In the genomic region with DNA sequence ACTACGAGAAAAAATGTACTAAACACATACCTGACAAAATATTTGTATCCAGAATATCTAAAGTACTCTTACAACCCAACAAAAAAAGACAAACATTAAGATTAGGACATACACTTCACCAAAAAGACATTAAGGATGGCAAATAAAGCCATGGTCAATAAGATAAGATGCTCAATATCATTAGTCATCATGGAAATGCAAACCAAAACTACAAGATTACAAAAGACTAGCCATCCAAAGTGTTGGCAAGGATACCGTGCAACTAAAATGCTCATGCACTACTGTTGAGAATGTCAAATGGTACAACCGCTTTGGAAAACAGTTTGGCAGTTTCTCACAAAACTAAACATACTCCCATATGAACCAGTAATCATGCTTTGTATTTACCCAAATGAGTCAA, we compare ENCODE assay signal across 21 cellular contexts. TPM values are rescaled to one million over a fixed set of nuclear protein-coding genes. Genes with fewer than 3 reads are reported as not detected.
DNase-seq lines count a peak whose midpoint lies in the region; ATAC-seq, FAIRE-seq and TF ChIP-seq lines count a peak whose summit lies in the region.
"Had no signal": no experiment of that assay in that cellular context is flagged by ENCODE, and none has a peak within 500 bp of the region (broad histone marks: within the 10 kb centered on the region; RNA-seq: fewer than 3 reads in every experiment).

No MANE protein-coding gene starts in this region.

- H2BK5ac ChIP-seq in mesenchymal stem cell (ENCODE audit: low read depth, low read length, poor library complexity, severe bottlenecking), result no peak overlapping the region

- H3K9ac ChIP-seq in astrocyte (ENCODE audit: low read length) (no peak overlapping the region), mesenchymal stem cell (ENCODE audit: low read length) (no peak overlapping the region)
- H3K9ac ChIP-seq: SK-N-SH had no signal

- no peaks in the 10 kb centered on the region for H3K9me3 Mint-ChIP-seq in astrocyte (ENCODE audit: unreplicated experiment)
- H3K9me3 Mint-ChIP-seq: CD8-positive, alpha-beta T cell had no signal

- H2BK15ac ChIP-seq in mesenchymal stem cell (ENCODE audit: low read depth, poor library complexity, severe bottlenecking), result no peak overlapping the region

- H3K27ac ChIP-seq in astrocyte (ENCODE audit: low read depth, low read length), result no peak overlapping the region
- H3K27ac ChIP-seq in mesenchymal stem cell (ENCODE audit: low read length, poor library complexity, severe bottlenecking), result no peak overlapping the region
- no peak overlapping the region for H3K27ac ChIP-seq in esophagus muscularis mucosa (replicated peaks in 1 of 4)
- H3K27ac ChIP-seq: 22Rv1, HL-60 had no signal

- H2BK120ac ChIP-seq in mesenchymal stem cell (ENCODE audit: low read depth, low read length), result no peak overlapping the region

- no peak for TF ChIP-seq EP300 in esophagus muscularis mucosa (IDR thresholded peaks at IDR 0.05)

- H3K4me1 Mint-ChIP-seq in astrocyte (ENCODE audit: low read depth, unreplicated experiment), result peaks cover 13% of the 10 kb centered on the region

- H3K4me3 ChIP-seq in astrocyte (ENCODE audit: insufficient read depth, low read depth, low read length) (no peak overlapping the region), fibroblast of the aortic adventitia (ENCODE audit: low read depth, low read length) (no peak overlapping the region), mesenchymal stem cell (ENCODE audit: insufficient read depth in 1 of 2, low read depth in 1 of 2, low read length in 2 of 2) (no peak overlapping the region), esophagus muscularis mucosa (no peak overlapping the region)
- H3K4me3 ChIP-seq: HAP-1 had no signal

- peak; percentile 80 for FAIRE-seq in astrocyte (lab: Jason Lieb, UNC)
- FAIRE-seq: HTR-8/SVneo had no signal

- no peaks in the 10 kb centered on the region for H3K27me3 Mint-ChIP-seq in astrocyte (ENCODE audit: low read depth, unreplicated experiment)

- peaks cover 65% of the 10 kb centered on the region for H4K20me1 ChIP-seq in astrocyte (ENCODE audit: insufficient read depth, low read length)

- H3K27ac Mint-ChIP-seq in astrocyte (ENCODE audit: unreplicated experiment), result no peak overlapping the region
- H3K27ac Mint-ChIP-seq: CD8-positive, alpha-beta T cell had no signal

- no peaks in the 10 kb centered on the region for H3K36me3 Mint-ChIP-seq in astrocyte (ENCODE audit: low read depth, unreplicated experiment)

- DNase-seq in DMS53 (lab: John Stamatoyannopoulos, UW), result peak; percentile 14
- no peak for DNase-seq in DMS53 treated with DMSO at 0.1 percent for 48 hours (lab: John Stamatoyannopoulos, UW; ENCODE audit: unreplicated experiment)
- peak; percentile 17 for DNase-seq in astrocyte (ENCODE audit: low read depth)
- DNase-seq in fibroblast of the aortic adventitia (ENCODE audit: low read depth), result peak; percentile 27
- peak; percentile 8 for DNase-seq in mesenchymal stem cell
- no peak for DNase-seq in esophagus muscularis mucosa (ENCODE audit: extremely low spot score)
- no peak for DNase-seq in SHP77 treated with DMSO at 0.1 percent for 48 hours (lab: John Stamatoyannopoulos, UW)
- DNase-seq: BE2C; CD8-positive, alpha-beta T cell; MV-4-11; NCI-H1417 treated with DMSO at 0.1 percent for 48 hours; NCI-H2029 treated with DMSO at 0.1 percent for 48 hours; NCI-H524; SK-N-SH had no signal

- 99% methylated on average over 3 of the region's 3 CpGs for WGBS in mesenchymal stem cell
- 86% methylated on average over 3 of the region's 3 CpGs for WGBS in esophagus muscularis mucosa

- no peaks in the 10 kb centered on the region for H3K36me3 ChIP-seq in astrocyte (ENCODE audit: insufficient read depth, low read length)
- H3K36me3 ChIP-seq in mesenchymal stem cell (ENCODE audit: control insufficient read depth in 1 of 2, insufficient read depth in 2 of 2, low read depth in 1 of 2, low read length in 2 of 2), result no peaks in the 10 kb centered on the region
- no peaks in the 10 kb centered on the region for H3K36me3 ChIP-seq in esophagus muscularis mucosa
- H3K36me3 ChIP-seq: BE2C, HAP-1 had no signal

- H2AK5ac ChIP-seq in mesenchymal stem cell (ENCODE audit: low read length, severe bottlenecking), result no peak overlapping the region

- H3K79me1 ChIP-seq in mesenchymal stem cell (replicated peaks; ENCODE audit: low read length, poor library complexity, severe bottlenecking), result peaks cover 4% of the 10 kb centered on the region

- no peak overlapping the region for H3K14ac ChIP-seq in mesenchymal stem cell (ENCODE audit: low read length in 2 of 2)

- H3K9me3 ChIP-seq in astrocyte (ENCODE audit: insufficient read depth, low read depth, low read length), result no peaks in the 10 kb centered on the region
- H3K9me3 ChIP-seq in mesenchymal stem cell (ENCODE audit: control insufficient read depth, low read length), result no peaks in the 10 kb centered on the region
- H3K9me3 ChIP-seq in esophagus muscularis mucosa, result no peaks in the 10 kb centered on the region
- H3K9me3 ChIP-seq: BE2C, HAP-1, SK-N-SH had no signal

- peaks cover 87% of the 10 kb centered on the region for H3K79me2 ChIP-seq in astrocyte (ENCODE audit: insufficient read depth, low read length)

- H4K8ac ChIP-seq in mesenchymal stem cell (ENCODE audit: low read length), result no peak overlapping the region

- no peak overlapping the region for H3K23ac ChIP-seq in mesenchymal stem cell (ENCODE audit: low read length in 2 of 2)

- no peak overlapping the region for H3K4ac ChIP-seq in mesenchymal stem cell (ENCODE audit: low read depth in 1 of 2, low read length in 2 of 2)

- intact Hi-C loops in esophagus muscularis mucosa (cut with DNase I), result no loop called here

- no peak for ATAC-seq in HG03354 (IDR thresholded peaks at IDR 0.05; ENCODE audit: poor library complexity, severe bottlenecking, unreplicated experiment)
- ATAC-seq: CD8-positive, alpha-beta T cell; Panc1; Right ventricle myocardium inferior had no signal

- H3K27me3 ChIP-seq in astrocyte (ENCODE audit: insufficient read depth, low read length), result no peaks in the 10 kb centered on the region
- no peaks in the 10 kb centered on the region for H3K27me3 ChIP-seq in mesenchymal stem cell (ENCODE audit: control insufficient read depth in 1 of 2, insufficient read depth in 1 of 2, low read length in 2 of 2)
- no peaks in the 10 kb centered on the region for H3K27me3 ChIP-seq in esophagus muscularis mucosa
- H3K27me3 ChIP-seq: BE2C had no signal

- no peak for TF ChIP-seq CTCF in astrocyte (IDR thresholded peaks at IDR 0.05; ENCODE audit: insufficient read depth, low read depth, low read length)
- no peak for TF ChIP-seq CTCF in fibroblast of the aortic adventitia (IDR thresholded peaks at IDR 0.05; ENCODE audit: insufficient read depth, low read length)
- no peak for TF ChIP-seq CTCF in esophagus muscularis mucosa (IDR thresholded peaks at IDR 0.05)

- H2AFZ ChIP-seq in astrocyte (ENCODE audit: low read depth, low read length) (no peak overlapping the region), mesenchymal stem cell (ENCODE audit: low read depth, low read length) (no peak overlapping the region)

- TF ChIP-seq POLR2A in esophagus muscularis mucosa (IDR thresholded peaks at IDR 0.05; ENCODE audit: low read depth), result no peak

- no peak overlapping the region for H2BK12ac ChIP-seq in mesenchymal stem cell (ENCODE audit: low read length in 2 of 2)

- no peak overlapping the region for H3K4me3 Mint-ChIP-seq in astrocyte (ENCODE audit: unreplicated experiment)
- H3K4me3 Mint-ChIP-seq: CD8-positive, alpha-beta T cell had no signal

- no peak overlapping the region for H4K91ac ChIP-seq in mesenchymal stem cell (ENCODE audit: low read length)

- H3K4me1 ChIP-seq in astrocyte (ENCODE audit: insufficient read depth, low read length) (no peaks in the 10 kb centered on the region), mesenchymal stem cell (ENCODE audit: control insufficient read depth, insufficient read depth, low read depth, low read length) (peaks cover 2% of the 10 kb centered on the region), esophagus muscularis mucosa (peaks cover 16 to 23% (median 17%) of the 10 kb centered on the region in 4 donors)
- H3K4me1 ChIP-seq: BE2C had no signal

- no peak overlapping the region for H3K18ac ChIP-seq in mesenchymal stem cell (ENCODE audit: low read depth in 1 of 2, low read length in 2 of 2)

- H3K4me2 ChIP-seq in astrocyte (ENCODE audit: low read length) (no peak overlapping the region), mesenchymal stem cell (ENCODE audit: low read length, poor library complexity, severe bottlenecking) (no peak overlapping the region)
- H3K4me2 ChIP-seq: SK-N-SH had no signal

RNA-seq across cellular contexts. Expression of a gene that starts 29.7 kb away (rescaled TPM):
- 62.2 and 71.2 TPM in 2 replicates for total RNA-seq in astrocyte
- total RNA-seq in fibroblast of the aortic adventitia (ENCODE audit: low replicate concordance), result 22.0 and 41.6 TPM in 2 replicates
- polyA plus RNA-seq in mesenchymal stem cell (2013, experiment 1 of 2), result 19.4 TPM
- 19.7 TPM for polyA plus RNA-seq in mesenchymal stem cell (2013, experiment 2 of 2)
- total RNA-seq in esophagus muscularis mucosa, result 10 to 100 TPM; 51.4 to 68.6 (median 66.2) TPM

Comparison
In these comparisons a context has a peak if more than half of its experiments do, and no peak if none do; other contexts are left out.
1. DNase-seq: peak in DMS53 (single experiment), astrocyte (single experiment), fibroblast of the aortic adventitia (single experiment) and mesenchymal stem cell (single experiment); none in DMS53 treated with DMSO at 0.1 percent for 48 hours (single experiment), esophagus muscularis mucosa (single experiment) and SHP77 treated with DMSO at 0.1 percent for 48 hours (single experiment).